Comparison of ENCODE assay signal across 11 cellular contexts in the genomic region with DNA sequence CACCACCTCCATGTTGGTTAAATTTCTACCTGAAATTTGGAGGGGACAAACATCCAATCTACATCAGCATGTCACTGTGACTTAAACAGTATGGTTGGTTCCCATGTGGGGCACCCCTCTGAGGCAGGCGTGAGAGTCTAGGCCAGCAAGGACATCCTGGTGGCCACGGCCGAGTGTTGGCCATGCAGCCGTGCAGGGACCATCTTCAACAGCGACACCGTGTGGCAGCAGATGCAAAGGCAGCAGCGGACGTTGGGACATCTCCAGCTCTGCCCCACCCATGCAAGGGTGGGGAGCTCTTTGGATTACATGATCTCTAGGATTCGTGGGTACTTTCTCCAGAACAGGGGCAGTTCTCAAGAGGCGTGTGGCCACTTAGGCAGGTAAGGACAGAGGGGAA. TPM values are rescaled to one million over a fixed set of nuclear protein-coding genes. Genes with fewer than 3 reads are reported as not detected.
DNase-seq lines count a peak whose midpoint lies in the region; ATAC-seq, FAIRE-seq and TF ChIP-seq lines count a peak whose summit lies in the region.
"Had no signal": no experiment of that assay in that cellular context is flagged by ENCODE, and none has a peak within 500 bp of the region (broad histone marks: within the 10 kb centered on the region; RNA-seq: fewer than 3 reads in every experiment).

No MANE protein-coding gene starts in this region.

- H3K79me2 ChIP-seq in PC-3 (ENCODE audit: low read length), result no peaks in the 10 kb centered on the region

- H2AFZ ChIP-seq in PC-3 (ENCODE audit: low read length), result no peak overlapping the region

- TF ChIP-seq EP300 in A549 (IDR thresholded peaks at IDR 0.05), result no peak
- TF ChIP-seq EP300 in transverse colon (IDR thresholded peaks at IDR 0.05; ENCODE audit: low read depth), result no peak

- 12% methylated on average over 9 of the region's 10 CpGs for WGBS in A549 (ENCODE audit: missing lambda C conversion rate)
- 64 to 80% methylated on average over 2 to 5 of the region's 10 CpGs for WGBS in transverse colon (ENCODE audit: low coverage in 1 of 2), 2 donors

- peak; percentile 66 to 79 for DNase-seq in A549 (ENCODE audit: low read depth in 1 of 2, low spot score in 1 of 2)
- no peak for DNase-seq in GM10248 (ENCODE audit: extremely low spot score)
- no peak for DNase-seq in PC-3
- DNase-seq in fibroblast of mammary gland (ENCODE audit: low read depth), result peak; percentile 19
- DNase-seq in inferior parietal cortex (ENCODE audit: extremely low spot score), result no peak
- DNase-seq in NCI-H146 treated with DMSO at 0.1 percent for 48 hours (lab: John Stamatoyannopoulos, UW; ENCODE audit: unreplicated experiment), result no peak
- DNase-seq in transverse colon, result no peak
- DNase-seq: Caco-2, NCI-H524 treated with DMSO at 0.1 percent for 48 hours had no signal

- no TSS peak for BruUV-seq in PC-3 (replicated peaks; lab: Mats Ljungman, UMichigan)

- no peak overlapping the region for H3K9ac ChIP-seq in PC-3 (ENCODE audit: low read length)

- TF ChIP-seq CTCF in A549 (IDR thresholded peaks at IDR 0.05), result peak; percentile 15; the same call in 1 of the 3 replicates
- TF ChIP-seq CTCF in GM10248 (IDR thresholded peaks at IDR 0.05; ENCODE audit: control extremely low read depth, extremely low read depth, low read depth, missing control alignments), result peak; percentile 5
- peak; percentile 54 for TF ChIP-seq CTCF in PC-3 (conservative IDR thresholded peaks at IDR 0.05; ENCODE audit: low read depth, low read length)
- peak; percentile 37 for TF ChIP-seq CTCF in fibroblast of mammary gland (conservative IDR thresholded peaks at IDR 0.05; ENCODE audit: control insufficient read depth, insufficient read depth, low read depth, low read length)
- TF ChIP-seq CTCF in transverse colon (IDR thresholded peaks at IDR 0.05), result no peak

- H3K27ac ChIP-seq in A549, result no peak overlapping the region
- H3K27ac ChIP-seq in PC-3 (ENCODE audit: low read length), result no peak overlapping the region
- no peak overlapping the region for H3K27ac ChIP-seq in transverse colon
- H3K27ac ChIP-seq: cardiac muscle cell had no signal

- no peaks in the 10 kb centered on the region for H3K36me3 ChIP-seq in PC-3 (ENCODE audit: low read depth, low read length)
- no peaks in the 10 kb centered on the region for H3K36me3 ChIP-seq in transverse colon
- H3K36me3 ChIP-seq: cardiac muscle cell had no signal

- no peaks in the 10 kb centered on the region for H3F3A ChIP-seq in PC-3 (ENCODE audit: low read length, unreplicated experiment)

- H3K4me3 ChIP-seq in A549 (no peak overlapping the region), PC-3 (ENCODE audit: low read length) (no peak overlapping the region), fibroblast of mammary gland (ENCODE audit: control insufficient read depth, low read depth, low read length) (no peak overlapping the region), transverse colon (no peak overlapping the region)
- H3K4me3 ChIP-seq: cardiac muscle cell had no signal

- no peaks in the 10 kb centered on the region for H3K27me3 ChIP-seq in PC-3 (ENCODE audit: low read length)
- H3K27me3 ChIP-seq in transverse colon, result peaks cover 8% of the 10 kb centered on the region

- H3K4me2 ChIP-seq in A549, result no peak overlapping the region
- no peak overlapping the region for H3K4me2 ChIP-seq in PC-3 (ENCODE audit: low read length)

- in situ Hi-C loops in transverse colon (cut with MboI; ENCODE audit: low pct_ligation_motif_present in 1 of 4, low pct_unique_long_range_greater_than_20kb in 1 of 4, low sequenced_read_pairs in 3 of 4), result no loop called here

- no peak for FAIRE-seq in A549 (lab: Jason Lieb, UNC)

- TF ChIP-seq POLR2A in A549 (IDR thresholded peaks at IDR 0.05; ENCODE audit: low read length) (no peak), transverse colon (IDR thresholded peaks at IDR 0.05) (no peak)

- ATAC-seq in A549 (no peak), PC-3 (no peak), HG02678 (IDR thresholded peaks at IDR 0.05; ENCODE audit: unreplicated experiment) (no peak)

- H3K4me1 ChIP-seq in A549 (peaks cover 9% of the 10 kb centered on the region; the same call in 2 of the 3 replicates), PC-3 (ENCODE audit: insufficient read depth, low read length) (peaks cover 12% of the 10 kb centered on the region), transverse colon (peaks cover 0 to 14% (median 10%) of the 10 kb centered on the region in 4 donors)

- peak in 1 of 2 experiments; percentile 29; a peak in 1 of 5 replicates for TF ChIP-seq RAD21 in A549 (conservative IDR thresholded peaks at IDR 0.05 in 1 of 2, IDR thresholded peaks at IDR 0.05 in 1 of 2)

- H3K9me2 ChIP-seq in PC-3 (replicated peaks; ENCODE audit: low read length), result no peaks in the 10 kb centered on the region

- H3K9me3 ChIP-seq in A549, result peaks cover 22% of the 10 kb centered on the region
- no peaks in the 10 kb centered on the region for H3K9me3 ChIP-seq in PC-3 (ENCODE audit: low read length)
- H3K9me3 ChIP-seq in transverse colon, result peaks cover 0 to 3% of the 10 kb centered on the region in 2 donors
- H3K9me3 ChIP-seq: Caco-2 had no signal

- intact Hi-C loops in PC-3 (cut with micrococcal nuclease), result no loop called here
- intact Hi-C loops in transverse colon (cut with DNase I; ENCODE audit: low total_unique reads), result no loop called here

- H4K20me1 ChIP-seq in PC-3 (ENCODE audit: low read length), result no peaks in the 10 kb centered on the region

- POLR2A ChIA-PET in A549 (lab: Yijun Ruan, JAX), result no interaction called here
- POLR2A ChIA-PET in GM10248 (lab: Yijun Ruan, JAX), result no interaction called here
- POLR2A ChIA-PET in PC-3 (lab: Charles Lee; ENCODE audit: unreplicated experiment), result no interaction called here

- CTCF ChIA-PET in A549 (lab: Yijun Ruan, JAX), result interaction anchor here (1.2 to 1.9 kb wide), 3 partner anchors 10 to 15 kb away, joined by 3 to 7 read pairs (median 5); no protein-coding TSS in a partner anchor
- CTCF ChIA-PET in GM10248 (lab: Yijun Ruan, JAX), result interaction anchor here (0.7 kb wide), 1 partner anchor 422 kb away, joined by 3 read pairs; no protein-coding TSS in a partner anchor
- CTCF ChIA-PET in PC-3 (lab: Charles Lee), result no interaction called here

TF ChIP-seq in A549, 52 proteins besides CTCF, POLR2A, EP300 and RAD21:
- TF ChIP-seq ZFP36 (IDR thresholded peaks at IDR 0.05; ENCODE audit: borderline replicate concordance, partially characterized antibody) (no peak), RCOR1 (IDR thresholded peaks at IDR 0.05; ENCODE audit: low read depth, low read length) (no peak), RARB (CRISPR knock-in tag; IDR thresholded peaks at IDR 0.05) (no peak), JUNB (IDR thresholded peaks at IDR 0.05) (no peak), ZNF302 (CRISPR knock-in tag; IDR thresholded peaks at IDR 0.05) (no peak)

RNA-seq across cellular contexts. Expression of a gene that starts 49.8 kb away (rescaled TPM):
- polyA plus RNA-seq in A549 (2011; rRNA removed) (10.8 and 12.1 TPM in 2 replicates), A549 (2017; fragmentation: RNase III; extraction: RNeasy Plus Mini Kit Qiagen cat#74134 plus additional on column Dnase treatment) (32.8 to 36.6 TPM (median 34.1 TPM) in 3 replicates)
- polyA plus RNA-seq in A549 (2012; cell fraction: cytosol; rRNA removed), result 35.8 and 44.8 TPM in 2 replicates
- 74.7 and 86.7 TPM in 2 replicates for polyA plus RNA-seq in A549 (2012; cell fraction: nucleus; rRNA removed)
- polyA minus RNA-seq in A549 (2011; rRNA and poly(A)+ RNA removed), result 8.4 and 17.4 TPM in 2 replicates
- total RNA-seq in PC-3 (2014; rRNA removed) (44.4 and 48.3 TPM in 2 replicates), transverse colon (10 to 100 TPM in 2 of 4 donors, 1 to 10 TPM in 2; 5.2 to 12.6 (median 9.9) TPM)

RNA-seq across cellular contexts. Expression of a gene that starts 49.9 kb away (rescaled TPM):
- polyA plus RNA-seq in A549 (2011; rRNA removed) (10.2 and 11.4 TPM in 2 replicates), A549 (2017; fragmentation: RNase III; extraction: RNeasy Plus Mini Kit Qiagen cat#74134 plus additional on column Dnase treatment) (21.8 to 23.7 TPM (median 22.6 TPM) in 3 replicates)
- 37.4 and 40.5 TPM in 2 replicates for polyA plus RNA-seq in A549 (2012; cell fraction: cytosol; rRNA removed)
- 76.9 and 86.0 TPM in 2 replicates for polyA plus RNA-seq in A549 (2012; cell fraction: nucleus; rRNA removed)
- 11.4 and 16.5 TPM in 2 replicates for polyA minus RNA-seq in A549 (2011; rRNA and poly(A)+ RNA removed)
- total RNA-seq in PC-3 (2014; rRNA removed) (26.7 and 37.9 TPM in 2 replicates), transverse colon (10 to 100 TPM in 3 of 4 donors, 1 to 10 TPM in 1; 5.3 to 52.7 (median 21.2) TPM)

Comparison
In these comparisons a context has a peak if more than half of its experiments do, and no peak if none do; other contexts are left out.
1. DNase-seq: peak in A549 (2 of 2) and fibroblast of mammary gland (single experiment); none in GM10248 (single experiment), PC-3 (single experiment), inferior parietal cortex (single experiment), NCI-H146 treated with DMSO at 0.1 percent for 48 hours (single experiment) and transverse colon (single experiment).
2. CTCF ChIP-seq: peak in A549 (single experiment), GM10248 (single experiment), PC-3 (single experiment) and fibroblast of mammary gland (single experiment); none in transverse colon (0 of 5).